ENCODE assay signal across 8 cellular contexts in genomic region chr12:49568442-49568776, GRCh38. TPM values are rescaled to one million over a fixed set of nuclear protein-coding genes. Genes with fewer than 3 reads are reported as not detected.
DNase-seq lines count a peak whose midpoint lies in the region; ATAC-seq and TF ChIP-seq lines count a peak whose summit lies in the region.

No MANE protein-coding gene starts in this region.

- no peaks in the 10 kb centered on the region for H3K9me3 ChIP-seq in ascending aorta
- H3K9me3 ChIP-seq in lung (ENCODE audit: control insufficient read depth in 2 of 2, insufficient read depth in 1 of 2, low read length in 1 of 2), result no peaks in the 10 kb centered on the region

- no peaks in the 10 kb centered on the region for H3K27me3 Mint-ChIP-seq in T-helper 2 cell treated with Interferon-gamma antibody and Interleukin-4, amounts not matched to agents 5 μg/mL and 100 μg/mL, for 36 hours (ENCODE audit: low read depth)

- H3K27me3 ChIP-seq in ascending aorta (no peaks in the 10 kb centered on the region), lung (ENCODE audit: control insufficient read depth, insufficient read depth) (no peaks in the 10 kb centered on the region)

- H3K4me3 ChIP-seq in ascending aorta (peak overlapping the region; percentile 76 to 87), lung (peak overlapping the region; percentile 61), urinary bladder (ENCODE audit: low read depth, low read length) (peak overlapping the region; percentile 69)

- peaks cover 24% of the 10 kb centered on the region for H3K36me3 Mint-ChIP-seq in T-helper 2 cell treated with Interferon-gamma antibody and Interleukin-4, amounts not matched to agents 5 μg/mL and 100 μg/mL, for 36 hours (ENCODE audit: low read depth)

- no peak for DNase-seq in T-helper 2 cell treated with Interferon-gamma antibody and Interleukin-4, amounts not matched to agents 5 μg/mL and 100 μg/mL, for 36 hours (ENCODE audit: low spot score)
- no peak for DNase-seq in T-helper 2 cell
- DNase-seq in ascending aorta (ENCODE audit: low spot score in 2 of 2), result no peak
- DNase-seq in lung (ENCODE audit: low spot score), result no peak
- DNase-seq in UCSD-AML1 (lab: John Stamatoyannopoulos, UW; ENCODE audit: unreplicated experiment), result no peak
- DNase-seq in NK-92 treated with Interleukin-12 subunit alpha and Interleukin-12 subunit beta, amount 100 ng/mL, for 24 hours (lab: John Stamatoyannopoulos, UW), result no peak

- H3K4me1 ChIP-seq in ascending aorta (peaks cover 5 to 26% of the 10 kb centered on the region in 2 donors), lung (ENCODE audit: control insufficient read depth in 2 of 2, insufficient read depth in 2 of 2, low read length in 2 of 2) (peaks cover 8 to 9% of the 10 kb centered on the region in 2 donors), urinary bladder (ENCODE audit: insufficient read depth) (peaks cover 2% of the 10 kb centered on the region)

- peak overlapping the region; percentile 99 for H3K27ac Mint-ChIP-seq in T-helper 2 cell treated with Interferon-gamma antibody and Interleukin-4, amounts not matched to agents 5 μg/mL and 100 μg/mL, for 36 hours

- H3K4me1 Mint-ChIP-seq in T-helper 2 cell treated with Interferon-gamma antibody and Interleukin-4, amounts not matched to agents 5 μg/mL and 100 μg/mL, for 36 hours (ENCODE audit: low read depth), result peaks cover 40% of the 10 kb centered on the region

- intact Hi-C loops in ascending aorta (cut with DNase I), result loop anchor here (1.0 kb wide), 3 partner anchors 55 to 457 kb away; partner anchors contain the start of genes FMNL3, PRPF40B and RACGAP1

- TF ChIP-seq CTCF in ascending aorta (IDR thresholded peaks at IDR 0.05) (no peak), lung (IDR thresholded peaks at IDR 0.05; ENCODE audit: control extremely low read depth, extremely low read depth) (no peak)

- ATAC-seq in HG03175 (IDR thresholded peaks at IDR 0.05; ENCODE audit: unreplicated experiment) (peak; percentile 34), lung (ENCODE audit: insufficient read depth, low FRiP score) (no peak)

- H3K27ac ChIP-seq in ascending aorta, result peak overlapping the region; percentile 67 to 88
- peak overlapping the region in 1 of 2 donors; percentile 91 for H3K27ac ChIP-seq in lung (ENCODE audit: low read depth in 1 of 2, low read length in 1 of 2)
- no peak overlapping the region for H3K27ac ChIP-seq in urinary bladder (ENCODE audit: low read depth)

- H3K4me3 Mint-ChIP-seq in T-helper 2 cell treated with Interferon-gamma antibody and Interleukin-4, amounts not matched to agents 5 μg/mL and 100 μg/mL, for 36 hours, result peak overlapping the region; percentile 98

- peaks cover 24% of the 10 kb centered on the region in 2 donors for H3K36me3 ChIP-seq in ascending aorta
- peaks cover 0 to 14% of the 10 kb centered on the region in 2 donors for H3K36me3 ChIP-seq in lung (ENCODE audit: control insufficient read depth in 2 of 2, insufficient read depth in 2 of 2, low read length in 2 of 2)
- no peaks in the 10 kb centered on the region for H3K36me3 ChIP-seq in urinary bladder (ENCODE audit: insufficient read depth)

- WGBS in lung, 2 donors, result 0 to 1% methylated on average over 13 of the region's 13 CpGs
- WGBS in urinary bladder, result 0% methylated on average over 13 of the region's 13 CpGs

- no peaks in the 10 kb centered on the region for H3K9me3 Mint-ChIP-seq in T-helper 2 cell treated with Interferon-gamma antibody and Interleukin-4, amounts not matched to agents 5 μg/mL and 100 μg/mL, for 36 hours

RNA-seq across cellular contexts. Expression of gene MCRS1, which starts 0.5 kb away (rescaled TPM):
- 66.8 TPM for total RNA-seq in ascending aorta
- total RNA-seq in lung, result 10 to 100 TPM; 35.6 to 55.8 TPM
- 10 to 100 TPM; 48.0 to 50.0 TPM for polyA plus RNA-seq in lung
- 23.0 TPM for total RNA-seq in urinary bladder
- polyA plus RNA-seq in urinary bladder, result 48.3 TPM

RNA-seq across cellular contexts. Expression of gene KCNH3, which starts 29.6 kb away (rescaled TPM):
- total RNA-seq in ascending aorta, result not detected
- 1 to 10 TPM; 1.6 to 7.1 TPM for total RNA-seq in lung
- 1 to 10 TPM; 1.1 to 1.6 TPM for polyA plus RNA-seq in lung
- total RNA-seq in urinary bladder, result 0.58 TPM
- 0.28 TPM for polyA plus RNA-seq in urinary bladder

RNA-seq across cellular contexts. Expression of gene FAM186B, which starts 37.0 kb away (rescaled TPM):
- total RNA-seq in ascending aorta, result not detected
- total RNA-seq in lung, result under 1 TPM; 0.54 to 0.80 TPM
- polyA plus RNA-seq in lung, result under 1 TPM; 0.17 to 0.31 TPM
- total RNA-seq in urinary bladder, result 0.16 TPM
- polyA plus RNA-seq in urinary bladder, result 0.25 TPM

RNA-seq across cellular contexts. Expression of gene PRPF40B, which starts 55.0 kb away (rescaled TPM):
- total RNA-seq in ascending aorta (9.5 TPM), lung (10 to 100 TPM; 15.8 to 20.0 TPM), urinary bladder (12.2 TPM)
- polyA plus RNA-seq in lung (10 to 100 TPM; 10.0 to 18.3 TPM), urinary bladder (24.8 TPM)
